1 cellular context compared by ENCODE assay signal in the genomic region with DNA sequence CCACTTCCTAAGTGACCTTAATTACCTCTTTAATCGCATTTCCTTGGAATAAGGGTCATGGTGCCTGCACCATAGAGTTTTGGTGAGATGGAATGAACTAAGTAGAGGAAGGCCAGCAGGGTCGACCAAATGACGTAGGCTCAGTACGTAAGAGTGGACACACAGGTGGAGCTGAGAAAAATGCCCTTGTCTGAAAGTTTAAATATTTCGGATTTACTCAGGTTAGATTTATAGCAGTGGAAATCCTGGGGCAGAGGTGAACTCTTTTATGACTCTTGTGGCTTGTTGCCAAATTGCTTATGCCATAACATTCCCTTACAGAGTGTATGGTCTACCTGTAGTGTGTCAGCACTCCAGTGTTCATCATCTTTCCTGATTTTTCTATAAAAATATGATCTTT.
TF ChIP-seq lines count a peak whose summit lies in the region.

No MANE protein-coding gene starts in this region.

TF ChIP-seq in endothelial cell of umbilical vein, 7 proteins besides CTCF, POLR2A, EP300 and RAD21:
- TF ChIP-seq FOS (IDR thresholded peaks at IDR 0.05; ENCODE audit: borderline replicate concordance, insufficient read depth, low read length) (no peak), GATA2 (IDR thresholded peaks at IDR 0.05; ENCODE audit: insufficient read depth, insufficient read length, low read depth, low read length) (no peak), EZH2 (IDR thresholded peaks at IDR 0.05; ENCODE audit: borderline replicate concordance, low read depth, low read length, severe bottlenecking) (no peak), POLR2AphosphoS5 (IDR thresholded peaks at IDR 0.05; ENCODE audit: insufficient read depth, low read depth, low read length) (no peak), JUN (IDR thresholded peaks at IDR 0.05; ENCODE audit: borderline replicate concordance, insufficient read depth, insufficient read length, low read depth) (no peak), MYC (IDR thresholded peaks at IDR 0.05; ENCODE audit: low read depth, low read length) (no peak)
- TF ChIP-seq, protein P1, sequence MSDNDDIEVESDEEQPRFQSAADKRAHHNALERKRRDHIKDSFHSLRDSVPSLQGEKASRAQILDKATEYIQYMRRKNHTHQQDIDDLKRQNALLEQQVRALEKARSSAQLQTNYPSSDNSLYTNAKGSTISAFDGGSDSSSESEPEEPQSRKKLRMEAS (IDR thresholded peaks at IDR 0.05; ENCODE audit: insufficient read depth, insufficient read length) = no peak
